Comparison of ENCODE assay signal across 11 cellular contexts in the genomic region with DNA sequence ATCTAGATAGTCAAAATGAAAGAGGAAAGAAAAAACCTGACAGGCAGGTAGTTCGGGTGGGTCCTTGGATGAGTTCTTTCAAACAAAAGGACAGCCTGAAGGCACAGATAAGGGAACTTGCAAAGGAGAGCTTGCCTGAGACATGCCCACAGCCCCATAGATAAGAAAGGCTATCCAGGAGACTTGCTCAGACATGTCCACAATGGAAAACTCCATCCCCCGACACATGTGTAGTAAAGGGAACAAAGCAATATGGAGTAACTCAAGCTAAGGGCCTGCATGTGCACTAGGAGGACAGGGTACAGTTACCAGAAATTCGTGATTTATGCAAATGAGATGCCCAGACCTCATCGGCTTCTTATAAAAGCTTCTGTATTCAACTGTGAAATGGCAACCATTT.
A peak's percentile ranks its signal among the peaks of the same experiment; 100 is the strongest.
DNase-seq lines count a peak whose midpoint lies in the region; TF ChIP-seq lines count a peak whose summit lies in the region.
"Had no signal": no experiment of that assay in that cellular context is flagged by ENCODE, and none has a peak within 500 bp of the region (broad histone marks: within the 10 kb centered on the region; RNA-seq: fewer than 3 reads in every experiment).

No MANE protein-coding gene starts in this region.

- H3K79me2 ChIP-seq in hepatocyte: no peaks in the 10 kb centered on the region
- no peaks in the 10 kb centered on the region for H3K79me2 ChIP-seq in MM.1S (ENCODE audit: low read length)

- DNase-seq in DMS153 (lab: John Stamatoyannopoulos, UW) (peak; percentile 59), UCSD-AML1 (lab: John Stamatoyannopoulos, UW; ENCODE audit: unreplicated experiment) (peak; percentile 7), hepatocyte (ENCODE audit: low spot score) (peak; percentile 16), MM.1S (no peak), G401 (ENCODE audit: low spot score) (no peak), mesenteric fat pad (ENCODE audit: low spot score) (no peak), adrenal gland (no peak)
- DNase-seq: left lung; NCI-H524; stimulated activated CD4-positive, alpha-beta T cell treated with anti-CD3 and anti-CD28 coated beads, Interleukin-4, amount 100 ng/mL, for 1 hour had no signal

- in situ Hi-C loops in G401 (cut with HindIII; ENCODE audit: low sequenced_read_pairs): no loop called here

- no peak for TF ChIP-seq POLR2A in adrenal gland (IDR thresholded peaks at IDR 0.05)

- WGBS in hepatocyte (ENCODE audit: low lambda C conversion rate, missing lambda C conversion rate): 60% methylated on average over 4 of the region's 4 CpGs
- WGBS in adrenal gland, 4 donors: 76 to 89% (median 80%) methylated on average over 4 of the region's 4 CpGs

- TF ChIP-seq CTCF in hepatocyte (IDR thresholded peaks at IDR 0.05; ENCODE audit: poor library complexity): no peak
- TF ChIP-seq CTCF in MM.1S (IDR thresholded peaks at IDR 0.05; ENCODE audit: low read length): no peak
- no peak for TF ChIP-seq CTCF in adrenal gland (IDR thresholded peaks at IDR 0.05)

- no peak overlapping the region for H2AFZ ChIP-seq in hepatocyte
- H2AFZ ChIP-seq in MM.1S (ENCODE audit: low read length): no peak overlapping the region

- H3K27me3 ChIP-seq in HUES6 (ENCODE audit: control insufficient read depth, insufficient read depth, low read length) (no peaks in the 10 kb centered on the region), hepatocyte (no peaks in the 10 kb centered on the region), MM.1S (replicated peaks; ENCODE audit: insufficient read depth, low read length) (no peaks in the 10 kb centered on the region), adrenal gland (no peaks in the 10 kb centered on the region)
- H3K27me3 ChIP-seq: left lung had no signal

- H3K4me1 ChIP-seq in HUES6 (ENCODE audit: control insufficient read depth, insufficient read depth, low read length) (peaks cover 18% of the 10 kb centered on the region), hepatocyte (ENCODE audit: insufficient read depth) (peaks cover 8% of the 10 kb centered on the region), MM.1S (ENCODE audit: low read length) (no peaks in the 10 kb centered on the region), adrenal gland (replicated peaks in 1 of 2) (no peaks in the 10 kb centered on the region)
- H3K4me1 ChIP-seq: left lung had no signal

- H3K9me3 ChIP-seq in HUES6 (ENCODE audit: control insufficient read depth, insufficient read depth, low read depth, low read length): no peaks in the 10 kb centered on the region
- no peaks in the 10 kb centered on the region for H3K9me3 ChIP-seq in hepatocyte (ENCODE audit: low read depth)
- H3K9me3 ChIP-seq in MM.1S (replicated peaks; ENCODE audit: insufficient read depth, low read length): no peaks in the 10 kb centered on the region
- H3K9me3 ChIP-seq in adrenal gland (replicated peaks in 1 of 3): no peaks in the 10 kb centered on the region
- H3K9me3 ChIP-seq: left lung had no signal

- intact Hi-C loops in adrenal gland (cut with DNase I): no loop called here

- no peaks in the 10 kb centered on the region for H3K9me2 ChIP-seq in hepatocyte (replicated peaks; ENCODE audit: insufficient read depth)
- H3K9me2 ChIP-seq in MM.1S (replicated peaks; ENCODE audit: insufficient read depth, low read length): no peaks in the 10 kb centered on the region

- no peak overlapping the region for H3K4me3 ChIP-seq in HUES6 (ENCODE audit: low read depth, low read length)
- no peak overlapping the region for H3K4me3 ChIP-seq in hepatocyte
- H3K4me3 ChIP-seq in MM.1S (ENCODE audit: low read length): no peak overlapping the region
- no peak overlapping the region for H3K4me3 ChIP-seq in adrenal gland
- H3K4me3 ChIP-seq: left lung had no signal

- no peak overlapping the region for H3K9ac ChIP-seq in HUES6 (ENCODE audit: low read length)
- no peak overlapping the region for H3K9ac ChIP-seq in MM.1S (ENCODE audit: low read length)

- H4K20me1 ChIP-seq in hepatocyte (ENCODE audit: insufficient read depth, poor library complexity, severe bottlenecking) (no peaks in the 10 kb centered on the region), MM.1S (ENCODE audit: insufficient read depth, low read length) (no peaks in the 10 kb centered on the region)

- H3K36me3 ChIP-seq in HUES6 (ENCODE audit: control insufficient read depth, insufficient read depth, low read length): no peaks in the 10 kb centered on the region
- no peaks in the 10 kb centered on the region for H3K36me3 ChIP-seq in hepatocyte (replicated peaks; ENCODE audit: insufficient read depth, low read depth)
- H3K36me3 ChIP-seq in MM.1S (replicated peaks; ENCODE audit: insufficient read depth, low read length): no peaks in the 10 kb centered on the region
- H3K36me3 ChIP-seq in adrenal gland (replicated peaks in 1 of 2): no peaks in the 10 kb centered on the region
- H3K36me3 ChIP-seq: left lung had no signal

- H3F3A ChIP-seq in MM.1S (ENCODE audit: insufficient read depth, low read length): no peaks in the 10 kb centered on the region

- peak overlapping the region; percentile 82 for H3K27ac ChIP-seq in HUES6 (ENCODE audit: low read depth, low read length)
- peak overlapping the region; percentile 82 for H3K27ac ChIP-seq in hepatocyte
- no peak overlapping the region for H3K27ac ChIP-seq in MM.1S (ENCODE audit: low read length)
- no peak overlapping the region for H3K27ac ChIP-seq in adrenal gland
- H3K27ac ChIP-seq: left lung had no signal

- H3K4me2 ChIP-seq in hepatocyte (no peak overlapping the region), MM.1S (ENCODE audit: low read depth, low read length) (no peak overlapping the region)

Comparison
In these comparisons a context has a peak if more than half of its experiments do, and no peak if none do; other contexts are left out.
1. DNase-seq: peak in DMS153 (single experiment), UCSD-AML1 (single experiment) and hepatocyte (single experiment); none in MM.1S (single experiment), G401 (single experiment), mesenteric fat pad (single experiment) and adrenal gland (0 of 7).
2. H3K27ac ChIP-seq: peak in HUES6 (single experiment) and hepatocyte (single experiment); none in MM.1S (single experiment) and adrenal gland (0 of 5).